1 cellular context compared by ENCODE assay signal in the genomic region with DNA sequence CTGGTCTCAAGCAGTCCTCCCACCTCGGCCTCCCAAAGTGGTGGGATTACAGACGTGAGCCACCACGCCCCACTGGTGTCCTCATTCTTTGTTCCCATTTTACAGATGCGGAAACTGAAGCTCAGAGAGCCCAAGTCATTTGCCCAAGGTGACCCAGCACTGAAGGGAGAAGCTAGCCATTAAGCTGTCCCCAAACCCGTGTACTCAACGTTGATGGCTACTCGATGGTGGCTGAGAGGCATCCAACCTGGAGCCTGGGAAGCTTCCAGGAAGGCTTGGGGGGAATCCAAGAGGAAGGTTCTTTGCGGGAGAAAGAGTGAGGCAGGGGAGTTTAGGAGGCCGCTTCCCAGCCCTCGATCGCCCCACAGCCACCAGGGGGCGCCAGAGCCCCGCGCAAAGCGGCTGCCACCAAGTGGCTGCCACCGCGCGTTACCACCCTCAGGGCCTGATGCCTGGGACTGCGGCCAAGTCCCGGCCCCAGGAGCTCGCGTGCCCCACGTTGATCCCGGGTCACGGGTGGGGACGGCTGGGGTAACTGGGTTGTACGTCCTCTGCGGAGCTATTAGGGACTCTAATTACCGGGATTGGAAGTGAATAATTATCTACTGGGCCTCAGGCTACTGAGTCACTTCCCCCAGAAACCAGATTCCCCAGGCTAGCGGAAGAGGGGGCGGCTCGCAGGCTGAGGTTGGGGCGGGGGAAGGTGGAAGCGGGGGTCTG.
TF ChIP-seq lines count a peak whose summit lies in the region.

No MANE protein-coding gene starts in this region.

TF ChIP-seq in HepG2, 621 proteins besides CTCF, POLR2A, EP300 and RAD21 (continued from another document and continues in another):
- TF ChIP-seq, protein P1, sequence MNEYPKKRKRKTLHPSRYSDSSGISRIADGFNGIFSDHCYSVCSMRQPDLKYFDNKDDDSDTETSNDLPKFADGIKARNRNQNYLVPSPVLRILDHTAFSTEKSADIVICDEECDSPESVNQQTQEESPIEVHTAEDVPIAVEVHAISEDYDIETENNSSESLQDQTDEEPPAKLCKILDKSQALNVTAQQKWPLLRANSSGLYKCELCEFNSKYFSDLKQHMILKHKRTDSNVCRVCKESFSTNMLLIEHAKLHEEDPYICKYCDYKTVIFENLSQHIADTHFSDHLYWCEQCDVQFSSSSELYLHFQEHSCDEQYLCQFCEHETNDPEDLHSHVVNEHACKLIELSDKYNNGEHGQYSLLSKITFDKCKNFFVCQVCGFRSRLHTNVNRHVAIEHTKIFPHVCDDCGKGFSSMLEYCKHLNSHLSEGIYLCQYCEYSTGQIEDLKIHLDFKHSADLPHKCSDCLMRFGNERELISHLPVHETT (CRISPR knock-in tag; conservative IDR thresholded peaks at IDR 0.05): no peak
- TF ChIP-seq, protein P2, sequence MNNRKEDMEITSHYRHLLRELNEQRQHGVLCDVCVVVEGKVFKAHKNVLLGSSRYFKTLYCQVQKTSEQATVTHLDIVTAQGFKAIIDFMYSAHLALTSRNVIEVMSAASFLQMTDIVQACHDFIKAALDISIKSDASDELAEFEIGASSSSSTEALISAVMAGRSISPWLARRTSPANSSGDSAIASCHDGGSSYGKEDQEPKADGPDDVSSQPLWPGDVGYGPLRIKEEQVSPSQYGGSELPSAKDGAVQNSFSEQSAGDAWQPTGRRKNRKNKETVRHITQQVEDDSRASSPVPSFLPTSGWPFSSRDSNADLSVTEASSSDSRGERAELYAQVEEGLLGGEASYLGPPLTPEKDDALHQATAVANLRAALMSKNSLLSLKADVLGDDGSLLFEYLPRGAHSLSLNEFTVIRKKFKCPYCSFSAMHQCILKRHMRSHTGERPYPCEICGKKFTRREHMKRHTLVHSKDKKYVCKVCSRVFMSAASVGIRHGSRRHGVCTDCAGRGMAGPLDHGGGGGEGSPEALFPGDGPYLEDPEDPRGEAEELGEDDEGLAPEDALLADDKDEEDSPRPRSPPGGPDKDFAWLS (CRISPR knock-in tag; IDR thresholded peaks at IDR 0.05; ENCODE audit: borderline replicate concordance): no peak
- no peak for TF ChIP-seq ZNF235 (CRISPR knock-in tag; IDR thresholded peaks at IDR 0.05; ENCODE audit: borderline replicate concordance)
- TF ChIP-seq, protein P3, sequence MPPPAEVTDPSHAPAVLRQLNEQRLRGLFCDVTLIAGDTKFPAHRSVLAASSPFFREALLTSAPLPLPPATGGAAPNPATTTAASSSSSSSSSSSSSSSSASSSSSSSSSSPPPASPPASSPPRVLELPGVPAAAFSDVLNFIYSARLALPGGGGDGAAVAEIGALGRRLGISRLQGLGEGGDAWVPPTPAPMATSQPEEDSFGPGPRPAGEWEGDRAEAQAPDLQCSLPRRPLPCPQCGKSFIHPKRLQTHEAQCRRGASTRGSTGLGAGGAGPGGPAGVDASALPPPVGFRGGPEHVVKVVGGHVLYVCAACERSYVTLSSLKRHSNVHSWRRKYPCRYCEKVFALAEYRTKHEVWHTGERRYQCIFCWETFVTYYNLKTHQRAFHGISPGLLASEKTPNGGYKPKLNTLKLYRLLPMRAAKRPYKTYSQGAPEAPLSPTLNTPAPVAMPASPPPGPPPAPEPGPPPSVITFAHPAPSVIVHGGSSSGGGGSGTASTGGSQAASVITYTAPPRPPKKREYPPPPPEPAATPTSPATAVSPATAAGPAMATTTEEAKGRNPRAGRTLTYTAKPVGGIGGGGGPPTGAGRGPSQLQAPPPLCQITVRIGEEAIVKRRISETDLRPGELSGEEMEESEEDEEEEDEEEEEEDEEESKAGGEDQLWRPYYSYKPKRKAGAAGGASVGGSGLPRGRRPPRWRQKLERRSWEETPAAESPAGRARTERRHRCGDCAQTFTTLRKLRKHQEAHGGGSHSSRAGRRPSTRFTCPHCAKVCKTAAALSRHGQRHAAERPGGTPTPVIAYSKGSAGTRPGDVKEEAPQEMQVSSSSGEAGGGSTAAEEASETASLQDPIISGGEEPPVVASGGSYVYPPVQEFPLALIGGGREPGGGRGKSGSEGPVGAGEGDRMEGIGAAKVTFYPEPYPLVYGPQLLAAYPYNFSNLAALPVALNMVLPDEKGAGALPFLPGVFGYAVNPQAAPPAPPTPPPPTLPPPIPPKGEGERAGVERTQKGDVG (CRISPR knock-in tag; IDR thresholded peaks at IDR 0.05; ENCODE audit: borderline replicate concordance): peak; percentile 38; the same call in 1 of the 2 replicates
- TF ChIP-seq, protein P4, sequence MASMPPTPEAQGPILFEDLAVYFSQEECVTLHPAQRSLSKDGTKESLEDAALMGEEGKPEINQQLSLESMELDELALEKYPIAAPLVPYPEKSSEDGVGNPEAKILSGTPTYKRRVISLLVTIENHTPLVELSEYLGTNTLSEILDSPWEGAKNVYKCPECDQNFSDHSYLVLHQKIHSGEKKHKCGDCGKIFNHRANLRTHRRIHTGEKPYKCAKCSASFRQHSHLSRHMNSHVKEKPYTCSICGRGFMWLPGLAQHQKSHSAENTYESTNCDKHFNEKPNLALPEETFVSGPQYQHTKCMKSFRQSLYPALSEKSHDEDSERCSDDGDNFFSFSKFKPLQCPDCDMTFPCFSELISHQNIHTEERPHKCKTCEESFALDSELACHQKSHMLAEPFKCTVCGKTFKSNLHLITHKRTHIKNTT (CRISPR knock-in tag; IDR thresholded peaks at IDR 0.05): no peak
- TF ChIP-seq ZSCAN9 (CRISPR knock-in tag; IDR thresholded peaks at IDR 0.05; ENCODE audit: borderline replicate concordance): peak; percentile 58; the same call in 1 of the 2 replicates
- TF ChIP-seq FLYWCH1 (CRISPR knock-in tag; IDR thresholded peaks at IDR 0.05): no peak
- no peak for TF ChIP-seq GTF2F1 (IDR thresholded peaks at IDR 0.05; ENCODE audit: low read length)
- TF ChIP-seq ZNF564 (CRISPR knock-in tag; IDR thresholded peaks at IDR 0.05): 0 out of 2 replicates have a peak, but pooled peaks have one; percentile 54
- no peak for TF ChIP-seq DNMT1 (CRISPR knock-in tag; IDR thresholded peaks at IDR 0.05)
- TF ChIP-seq SP5 (CRISPR knock-in tag; IDR thresholded peaks at IDR 0.05; ENCODE audit: borderline replicate concordance, low read depth): no peak
- TF ChIP-seq KLF9 (CRISPR knock-in tag; IDR thresholded peaks at IDR 0.05; ENCODE audit: low read depth): no peak
- TF ChIP-seq ARNT (IDR thresholded peaks at IDR 0.05): no peak
- peak; percentile 61 for TF ChIP-seq YY1 (IDR thresholded peaks at IDR 0.05; ENCODE audit: insufficient read depth, insufficient replicate concordance, low read depth, low read length)
- TF ChIP-seq, protein P5, sequence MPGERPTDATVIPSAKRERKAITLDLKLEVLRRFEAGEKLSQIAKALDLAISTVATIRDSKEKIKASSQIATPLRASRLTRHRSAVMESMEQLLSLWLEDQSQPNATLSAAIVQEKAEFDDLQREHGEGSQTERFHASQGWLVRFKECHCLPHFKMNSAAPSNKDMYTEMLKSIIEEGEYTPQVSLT (CRISPR knock-in tag; IDR thresholded peaks at IDR 0.05; ENCODE audit: borderline replicate concordance, low read depth): no peak
- TF ChIP-seq, protein P6, sequence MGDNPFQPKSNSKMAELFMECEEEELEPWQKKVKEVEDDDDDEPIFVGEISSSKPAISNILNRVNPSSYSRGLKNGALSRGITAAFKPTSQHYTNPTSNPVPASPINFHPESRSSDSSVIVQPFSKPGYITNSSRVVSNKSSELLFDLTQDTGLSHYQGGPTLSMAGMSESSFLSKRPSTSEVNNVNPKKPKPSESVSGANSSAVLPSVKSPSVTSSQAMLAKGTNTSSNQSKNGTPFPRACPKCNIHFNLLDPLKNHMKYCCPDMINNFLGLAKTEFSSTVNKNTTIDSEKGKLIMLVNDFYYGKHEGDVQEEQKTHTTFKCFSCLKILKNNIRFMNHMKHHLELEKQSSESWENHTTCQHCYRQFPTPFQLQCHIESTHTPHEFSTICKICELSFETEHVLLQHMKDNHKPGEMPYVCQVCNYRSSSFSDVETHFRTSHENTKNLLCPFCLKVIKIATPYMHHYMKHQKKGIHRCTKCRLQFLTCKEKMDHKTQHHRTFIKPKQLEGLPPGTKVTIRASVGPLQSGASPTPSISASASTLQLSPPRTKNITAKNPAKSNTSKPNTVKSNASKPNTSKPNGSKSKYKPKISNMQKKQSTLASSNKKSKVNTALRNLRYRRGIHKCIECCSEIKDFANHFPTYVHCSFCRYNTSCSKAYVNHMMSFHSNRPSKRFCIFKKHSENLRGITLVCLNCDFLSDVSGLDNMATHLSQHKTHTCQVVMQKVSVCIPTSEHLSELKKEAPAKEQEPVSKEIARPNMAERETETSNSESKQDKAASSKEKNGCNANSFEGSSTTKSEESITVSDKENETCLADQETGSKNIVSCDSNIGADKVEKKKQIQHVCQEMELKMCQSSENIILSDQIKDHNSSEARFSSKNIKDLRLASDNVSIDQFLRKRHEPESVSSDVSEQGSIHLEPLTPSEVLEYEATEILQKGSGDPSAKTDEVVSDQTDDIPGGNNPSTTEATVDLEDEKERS (CRISPR knock-in tag; IDR thresholded peaks at IDR 0.05): no peak
- no peak for TF ChIP-seq MAFK (conservative IDR thresholded peaks at IDR 0.05 in 1 of 2, IDR thresholded peaks at IDR 0.05 in 1 of 2; ENCODE audit: low read length in 2 of 2)
- TF ChIP-seq, protein P7, sequence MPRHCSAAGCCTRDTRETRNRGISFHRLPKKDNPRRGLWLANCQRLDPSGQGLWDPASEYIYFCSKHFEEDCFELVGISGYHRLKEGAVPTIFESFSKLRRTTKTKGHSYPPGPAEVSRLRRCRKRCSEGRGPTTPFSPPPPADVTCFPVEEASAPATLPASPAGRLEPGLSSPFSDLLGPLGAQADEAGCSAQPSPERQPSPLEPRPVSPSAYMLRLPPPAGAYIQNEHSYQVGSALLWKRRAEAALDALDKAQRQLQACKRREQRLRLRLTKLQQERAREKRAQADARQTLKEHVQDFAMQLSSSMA (CRISPR knock-in tag; IDR thresholded peaks at IDR 0.05): no peak
- TF ChIP-seq SNAPC2 (CRISPR knock-in tag; IDR thresholded peaks at IDR 0.05): no peak
- TF ChIP-seq ZNF572 (CRISPR knock-in tag; IDR thresholded peaks at IDR 0.05): peak; percentile 70; the same call in 1 of the 2 replicates
- TF ChIP-seq, protein P8, sequence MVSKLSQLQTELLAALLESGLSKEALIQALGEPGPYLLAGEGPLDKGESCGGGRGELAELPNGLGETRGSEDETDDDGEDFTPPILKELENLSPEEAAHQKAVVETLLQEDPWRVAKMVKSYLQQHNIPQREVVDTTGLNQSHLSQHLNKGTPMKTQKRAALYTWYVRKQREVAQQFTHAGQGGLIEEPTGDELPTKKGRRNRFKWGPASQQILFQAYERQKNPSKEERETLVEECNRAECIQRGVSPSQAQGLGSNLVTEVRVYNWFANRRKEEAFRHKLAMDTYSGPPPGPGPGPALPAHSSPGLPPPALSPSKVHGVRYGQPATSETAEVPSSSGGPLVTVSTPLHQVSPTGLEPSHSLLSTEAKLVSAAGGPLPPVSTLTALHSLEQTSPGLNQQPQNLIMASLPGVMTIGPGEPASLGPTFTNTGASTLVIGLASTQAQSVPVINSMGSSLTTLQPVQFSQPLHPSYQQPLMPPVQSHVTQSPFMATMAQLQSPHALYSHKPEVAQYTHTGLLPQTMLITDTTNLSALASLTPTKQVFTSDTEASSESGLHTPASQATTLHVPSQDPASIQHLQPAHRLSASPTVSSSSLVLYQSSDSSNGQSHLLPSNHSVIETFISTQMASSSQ (IDR thresholded peaks at IDR 0.05; ENCODE audit: low read depth): no peak
- TF ChIP-seq, protein P8 (CRISPR knock-in tag; IDR thresholded peaks at IDR 0.05; ENCODE audit: borderline replicate concordance): no peak; the same call in 1 of the 2 replicates
- TF ChIP-seq, protein P9, sequence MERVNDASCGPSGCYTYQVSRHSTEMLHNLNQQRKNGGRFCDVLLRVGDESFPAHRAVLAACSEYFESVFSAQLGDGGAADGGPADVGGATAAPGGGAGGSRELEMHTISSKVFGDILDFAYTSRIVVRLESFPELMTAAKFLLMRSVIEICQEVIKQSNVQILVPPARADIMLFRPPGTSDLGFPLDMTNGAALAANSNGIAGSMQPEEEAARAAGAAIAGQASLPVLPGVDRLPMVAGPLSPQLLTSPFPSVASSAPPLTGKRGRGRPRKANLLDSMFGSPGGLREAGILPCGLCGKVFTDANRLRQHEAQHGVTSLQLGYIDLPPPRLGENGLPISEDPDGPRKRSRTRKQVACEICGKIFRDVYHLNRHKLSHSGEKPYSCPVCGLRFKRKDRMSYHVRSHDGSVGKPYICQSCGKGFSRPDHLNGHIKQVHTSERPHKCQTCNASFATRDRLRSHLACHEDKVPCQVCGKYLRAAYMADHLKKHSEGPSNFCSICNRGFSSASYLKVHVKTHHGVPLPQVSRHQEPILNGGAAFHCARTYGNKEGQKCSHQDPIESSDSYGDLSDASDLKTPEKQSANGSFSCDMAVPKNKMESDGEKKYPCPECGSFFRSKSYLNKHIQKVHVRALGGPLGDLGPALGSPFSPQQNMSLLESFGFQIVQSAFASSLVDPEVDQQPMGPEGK (CRISPR knock-in tag; IDR thresholded peaks at IDR 0.05): no peak
- TF ChIP-seq, protein P10, sequence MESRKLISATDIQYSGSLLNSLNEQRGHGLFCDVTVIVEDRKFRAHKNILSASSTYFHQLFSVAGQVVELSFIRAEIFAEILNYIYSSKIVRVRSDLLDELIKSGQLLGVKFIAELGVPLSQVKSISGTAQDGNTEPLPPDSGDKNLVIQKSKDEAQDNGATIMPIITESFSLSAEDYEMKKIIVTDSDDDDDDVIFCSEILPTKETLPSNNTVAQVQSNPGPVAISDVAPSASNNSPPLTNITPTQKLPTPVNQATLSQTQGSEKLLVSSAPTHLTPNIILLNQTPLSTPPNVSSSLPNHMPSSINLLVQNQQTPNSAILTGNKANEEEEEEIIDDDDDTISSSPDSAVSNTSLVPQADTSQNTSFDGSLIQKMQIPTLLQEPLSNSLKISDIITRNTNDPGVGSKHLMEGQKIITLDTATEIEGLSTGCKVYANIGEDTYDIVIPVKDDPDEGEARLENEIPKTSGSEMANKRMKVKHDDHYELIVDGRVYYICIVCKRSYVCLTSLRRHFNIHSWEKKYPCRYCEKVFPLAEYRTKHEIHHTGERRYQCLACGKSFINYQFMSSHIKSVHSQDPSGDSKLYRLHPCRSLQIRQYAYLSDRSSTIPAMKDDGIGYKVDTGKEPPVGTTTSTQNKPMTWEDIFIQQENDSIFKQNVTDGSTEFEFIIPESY (CRISPR knock-in tag; IDR thresholded peaks at IDR 0.05): 0 out of 2 replicates have a peak, but pooled peaks have one; percentile 48
- no peak for TF ChIP-seq MYNN (CRISPR knock-in tag; IDR thresholded peaks at IDR 0.05; ENCODE audit: low read depth)
- TF ChIP-seq KMT2B (CRISPR knock-in tag; IDR thresholded peaks at IDR 0.05): 0 out of 2 replicates have a peak, but pooled peaks have one; percentile 19
